ENCODE assay signal across 8 cellular contexts in the genomic region with DNA sequence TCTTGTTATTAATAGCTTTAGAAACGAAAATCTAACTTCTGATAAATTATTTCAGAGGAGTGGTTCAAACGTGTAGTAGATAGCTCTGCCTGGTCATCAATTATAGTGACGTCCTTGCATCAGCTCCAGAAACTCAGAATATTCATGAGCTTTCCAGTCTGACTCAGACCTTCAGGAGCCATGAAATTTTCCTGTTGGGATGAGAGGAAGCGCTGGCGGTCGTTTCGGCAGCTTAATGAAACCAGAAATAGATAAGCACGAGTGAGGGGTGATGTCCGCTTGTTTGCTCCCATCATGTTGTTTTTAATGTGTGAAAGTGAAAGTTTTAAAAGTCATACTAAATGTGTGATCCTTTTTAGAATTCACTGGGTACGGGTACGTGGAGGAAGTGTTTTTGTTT.
DNase-seq lines count a peak whose midpoint lies in the region; ATAC-seq and TF ChIP-seq lines count a peak whose summit lies in the region.

No MANE protein-coding gene starts in this region.

- peaks cover 39% of the 10 kb centered on the region for H3K4me1 Mint-ChIP-seq in endothelial cell (ENCODE audit: unreplicated experiment)

- H3K4me2 ChIP-seq in osteoblast (ENCODE audit: insufficient read depth, low read length), result peak overlapping the region; percentile 90

- H3K9me3 ChIP-seq in ES-I3 (ENCODE audit: control insufficient read depth, insufficient read depth, low read length) (0 out of 2 replicates have a peak, but pooled peaks cover 3% of the 10 kb centered on the region), Panc1 (ENCODE audit: control insufficient read depth, insufficient read depth, low read depth, low read length) (no peaks in the 10 kb centered on the region), osteoblast (ENCODE audit: low read depth, low read length) (no peaks in the 10 kb centered on the region)

- H3K4me3 Mint-ChIP-seq in endothelial cell (ENCODE audit: unreplicated experiment), result peak overlapping the region; percentile 89

- H4K20me1 ChIP-seq in osteoblast (ENCODE audit: insufficient read depth, low read length), result no peaks in the 10 kb centered on the region

- H3K27me3 ChIP-seq in Panc1 (ENCODE audit: control insufficient read depth, insufficient read depth, low read length) (no peaks in the 10 kb centered on the region), osteoblast (ENCODE audit: insufficient read depth, low read length) (no peaks in the 10 kb centered on the region)

- no peaks in the 10 kb centered on the region for H3K9me3 Mint-ChIP-seq in endothelial cell (ENCODE audit: unreplicated experiment)

- H3K79me2 ChIP-seq in osteoblast (ENCODE audit: insufficient read depth, low read length), result peaks cover 89% of the 10 kb centered on the region

- intact Hi-C loops in Panc1 (cut with micrococcal nuclease; ENCODE audit: unreplicated experiment), result loop anchor here (5.0 kb wide), 2 partner anchors 36 to 196 kb away; no protein-coding TSS in a partner anchor

- no peaks in the 10 kb centered on the region for H3K36me3 Mint-ChIP-seq in endothelial cell (ENCODE audit: low read depth, unreplicated experiment)

- in situ Hi-C loops in Panc1 (cut with HindIII; ENCODE audit: low pct_unique_long_range_greater_than_20kb, low sequenced_read_pairs), result no loop called here

- H3K9ac ChIP-seq in ES-I3 (ENCODE audit: low read depth, low read length), result peak overlapping the region; percentile 58

- POLR2A ChIA-PET in Panc1 (lab: Charles Lee), result interaction anchor here (0.6 to 1.1 kb wide), 4 partner anchors 10 to 1976 kb away, joined by 3 to 7 read pairs (median 3); no protein-coding TSS in a partner anchor

- H3K27ac Mint-ChIP-seq in endothelial cell (ENCODE audit: unreplicated experiment), result peak overlapping the region; percentile 71

- ATAC-seq in Panc1 (peak; percentile 50), GM21423 (IDR thresholded peaks at IDR 0.05; ENCODE audit: unreplicated experiment) (no peak), HG03280 (IDR thresholded peaks at IDR 0.05; ENCODE audit: unreplicated experiment) (no peak), HG03565 (IDR thresholded peaks at IDR 0.05; ENCODE audit: unreplicated experiment) (no peak)

- TF ChIP-seq CTCF in Panc1 (IDR thresholded peaks at IDR 0.05) (no peak), endothelial cell (IDR thresholded peaks at IDR 0.05; ENCODE audit: unreplicated experiment) (no peak), osteoblast (IDR thresholded peaks at IDR 0.05; ENCODE audit: extremely low read depth, low read depth, low read length) (no peak)

- H3K36me3 ChIP-seq in ES-I3 (ENCODE audit: insufficient read depth, low read length) (no peaks in the 10 kb centered on the region), Panc1 (ENCODE audit: control insufficient read depth, insufficient read depth, low read length) (no peaks in the 10 kb centered on the region), osteoblast (ENCODE audit: insufficient read depth, low read length) (no peaks in the 10 kb centered on the region)

- H3K4me3 ChIP-seq in Panc1 (ENCODE audit: low read depth in 2 of 2, low read length in 2 of 2), result peak overlapping the region; percentile 55 to 79
- H3K4me3 ChIP-seq in osteoblast (ENCODE audit: insufficient read depth, low read length), result peak overlapping the region; percentile 68

- DNase-seq in Panc1 (ENCODE audit: low read depth, low spot score) (no peak), endothelial cell (ENCODE audit: low spot score) (no peak), osteoblast (ENCODE audit: insufficient read length, low spot score, missing footprints) (peak; percentile 91), NCI-H510A (lab: John Stamatoyannopoulos, UW) (no peak)

- H3K27me3 Mint-ChIP-seq in endothelial cell (ENCODE audit: unreplicated experiment), result peaks cover 2% of the 10 kb centered on the region

- peak overlapping the region; percentile 66 for H2AFZ ChIP-seq in osteoblast (ENCODE audit: low read length)

- peaks cover 36% of the 10 kb centered on the region for H3K4me1 ChIP-seq in ES-I3 (ENCODE audit: insufficient read depth, low read length)
- peaks cover 70% of the 10 kb centered on the region for H3K4me1 ChIP-seq in Panc1 (ENCODE audit: control insufficient read depth, insufficient read depth, low read length)
- H3K4me1 ChIP-seq in osteoblast (ENCODE audit: insufficient read depth, low read length), result peaks cover 8% of the 10 kb centered on the region

- peak overlapping the region; percentile 100 for H3K27ac ChIP-seq in Panc1 (ENCODE audit: low read length)
- H3K27ac ChIP-seq in osteoblast (ENCODE audit: low read depth, low read length), result peak overlapping the region; percentile 85

- BruUV-seq in Panc1 (replicated peaks; lab: Mats Ljungman, UMichigan), result no TSS peak

- CTCF ChIA-PET in Panc1 (lab: Charles Lee), result no interaction called here
